In genomic region chr5:154201108-154201769, GRCh38 we compare ENCODE assay signal across 18 cellular contexts.
"Had no signal": no experiment of that assay in that cellular context is flagged by ENCODE, and none has a peak within 500 bp of the region (broad histone marks: within the 10 kb centered on the region; RNA-seq: fewer than 3 reads in every experiment).

No MANE protein-coding gene starts in this region.

- H3K27me3 ChIP-seq: cardiac muscle cell, colonic mucosa, transverse colon, vagina had no signal

- H3K36me3 ChIP-seq: cardiac muscle cell, colonic mucosa, transverse colon, vagina had no signal

- H3K27ac ChIP-seq: cardiac muscle cell, colonic mucosa, SK-N-MC, transverse colon, vagina had no signal

- H3K9me3 Mint-ChIP-seq: activated T-cell treated with anti-CD3 and anti-CD28 coated beads, Interleukin-2, amount 50 U/mL, for 4 hours; naive thymus-derived CD4-positive, alpha-beta T cell; stimulated activated naive B cell treated with anti-CD40 and anti-IgM and Interleukin-4, amounts not matched to agents 10 μg/mL and 1 μg/mL and 100 μg/mL, for 72 hours had no signal

- ATAC-seq: activated CD4-positive, alpha-beta T cell treated with anti-CD3 and anti-CD28 coated beads for 36 hours; activated CD8-positive, alpha-beta memory T cell treated with anti-CD3 and anti-CD28 coated beads, Interleukin-2, amount 10 ng/mL, durations not matched to agents 7 days and 5 days; activated T-cell treated with anti-CD3 and anti-CD28 coated beads, Interleukin-2, amount 50 U/mL, for 4 hours; esophagus mucosa; left lobe of liver; mucosa of descending colon; naive thymus-derived CD4-positive, alpha-beta T cell; stimulated activated naive B cell treated with anti-CD40 and anti-IgM and Interleukin-4, amounts not matched to agents 10 μg/mL and 1 μg/mL and 100 μg/mL, for 72 hours had no signal

- H3K27me3 Mint-ChIP-seq: activated CD4-positive, alpha-beta T cell treated with anti-CD3 and anti-CD28 coated beads for 36 hours; activated CD8-positive, alpha-beta memory T cell treated with anti-CD3 and anti-CD28 coated beads, Interleukin-2, amount 10 ng/mL, durations not matched to agents 7 days and 5 days; naive thymus-derived CD4-positive, alpha-beta T cell; stimulated activated naive B cell treated with anti-CD40 and anti-IgM and Interleukin-4, amounts not matched to agents 10 μg/mL and 1 μg/mL and 100 μg/mL, for 72 hours had no signal

- H3K27ac Mint-ChIP-seq: stimulated activated naive B cell treated with anti-CD40 and anti-IgM and Interleukin-4, amounts not matched to agents 10 μg/mL and 1 μg/mL and 100 μg/mL, for 72 hours had no signal

- H3K4me3 ChIP-seq: cardiac muscle cell, colonic mucosa, mucosa of descending colon, SK-N-MC, transverse colon, vagina had no signal

- DNase-seq: activated CD4-positive, alpha-beta T cell treated with anti-CD3 and anti-CD28 coated beads for 36 hours; activated CD8-positive, alpha-beta memory T cell treated with anti-CD3 and anti-CD28 coated beads, Interleukin-2, amount 10 ng/mL, durations not matched to agents 7 days and 5 days; activated naive CD4-positive, alpha-beta T cell treated with Interleukin-2 at 50 U/mL for 16 hours; activated T-cell treated with anti-CD3 and anti-CD28 coated beads, Interleukin-2, amount 50 U/mL, for 4 hours; colonic mucosa; islet precursor cell; mucosa of descending colon; naive thymus-derived CD4-positive, alpha-beta T cell; posterior cingulate gyrus; retina; stimulated activated CD4-positive, alpha-beta T cell treated with anti-CD3 and anti-CD28 coated beads, Interleukin-12 subunit alpha, Interleukin-12 subunit beta, amount 100 ng/mL, for 4 hours; stimulated activated naive B cell treated with anti-CD40 and anti-IgM and Interleukin-4, amounts not matched to agents 10 μg/mL and 1 μg/mL and 100 μg/mL, for 72 hours; transverse colon had no signal

- H3K4me3 Mint-ChIP-seq: activated CD8-positive, alpha-beta memory T cell treated with anti-CD3 and anti-CD28 coated beads, Interleukin-2, amount 10 ng/mL, durations not matched to agents 7 days and 5 days; activated T-cell treated with anti-CD3 and anti-CD28 coated beads, Interleukin-2, amount 50 U/mL, for 4 hours; stimulated activated naive B cell treated with anti-CD40 and anti-IgM and Interleukin-4, amounts not matched to agents 10 μg/mL and 1 μg/mL and 100 μg/mL, for 72 hours had no signal

- H3K9me3 ChIP-seq: colonic mucosa, mucosa of descending colon, transverse colon, vagina had no signal
